15 cellular contexts compared by ENCODE assay signal in genomic region chr15:74664670-74665069, GRCh38. TPM values are rescaled to one million over a fixed set of nuclear protein-coding genes. Genes with fewer than 3 reads are reported as not detected.
A peak's percentile ranks its signal among the peaks of the same experiment; 100 is the strongest.
DNase-seq lines count a peak whose midpoint lies in the region; ATAC-seq and TF ChIP-seq lines count a peak whose summit lies in the region.
"Had no signal": no experiment of that assay in that cellular context is flagged by ENCODE, and none has a peak within 500 bp of the region (broad histone marks: within the 10 kb centered on the region; RNA-seq: fewer than 3 reads in every experiment).

No MANE protein-coding gene starts in this region.

- H3K27me3 Mint-ChIP-seq in CD4-positive, alpha-beta T cell = no peaks in the 10 kb centered on the region
- no peaks in the 10 kb centered on the region for H3K27me3 Mint-ChIP-seq in stimulated activated memory B cell treated with anti-CD40 and anti-IgM and Interleukin-4, amounts not matched to agents 10 μg/mL and 1 μg/mL and 100 μg/mL, for 72 hours
- H3K27me3 Mint-ChIP-seq: activated naive CD4-positive, alpha-beta T cell treated with anti-CD3 and anti-CD28 coated beads, Interleukin-2, amount 50 U/mL, for 24 hours had no signal

- TF ChIP-seq POLR2A in gastroesophageal sphincter (IDR thresholded peaks at IDR 0.05) (no peak), suprapubic skin (IDR thresholded peaks at IDR 0.05) (no peak)

- WGBS in gastroesophageal sphincter (ENCODE audit: low coverage in 1 of 2), 2 donors = 74 to 89% methylated on average over 2 of the region's 2 CpGs
- 85% methylated on average over 2 of the region's 2 CpGs for WGBS in suprapubic skin

- peaks cover 0 to 18% of the 10 kb centered on the region in 2 donors for H3K36me3 ChIP-seq in gastroesophageal sphincter
- peaks cover 19% of the 10 kb centered on the region for H3K36me3 ChIP-seq in suprapubic skin
- H3K36me3 ChIP-seq: brain microvascular endothelial cell had no signal

- H3K27me3 ChIP-seq in CD4-positive, alpha-beta T cell (ENCODE audit: control insufficient read depth, insufficient read depth, low read length) = no peaks in the 10 kb centered on the region
- H3K27me3 ChIP-seq in gastroesophageal sphincter (no peaks in the 10 kb centered on the region), suprapubic skin (no peaks in the 10 kb centered on the region)
- H3K27me3 ChIP-seq: brain microvascular endothelial cell, SJCRH30 had no signal

- no peak for TF ChIP-seq CTCF in CD4-positive, alpha-beta T cell (IDR thresholded peaks at IDR 0.05)
- TF ChIP-seq CTCF in VCaP (conservative IDR thresholded peaks at IDR 0.05) (no peak), gastroesophageal sphincter (IDR thresholded peaks at IDR 0.05) (no peak), suprapubic skin (IDR thresholded peaks at IDR 0.05) (no peak)

- H3K9me3 ChIP-seq in CD4-positive, alpha-beta T cell (ENCODE audit: control insufficient read depth, low read length) = no peaks in the 10 kb centered on the region
- H3K9me3 ChIP-seq in gastroesophageal sphincter (no peaks in the 10 kb centered on the region), suprapubic skin (no peaks in the 10 kb centered on the region)
- H3K9me3 ChIP-seq: HAP-1, SJCRH30 had no signal

- no peak overlapping the region for H3K4me3 ChIP-seq in gastroesophageal sphincter
- no peak overlapping the region for H3K4me3 ChIP-seq in suprapubic skin
- H3K4me3 ChIP-seq: HAP-1, SJCRH30 had no signal

- TF ChIP-seq EP300 in gastroesophageal sphincter (IDR thresholded peaks at IDR 0.05) (no peak), suprapubic skin (IDR thresholded peaks at IDR 0.05) (no peak)

- no peak overlapping the region for H3K27ac ChIP-seq in CD4-positive, alpha-beta T cell (ENCODE audit: low read depth, low read length)
- peak overlapping the region; percentile 82 for H3K27ac ChIP-seq in VCaP
- H3K27ac ChIP-seq in gastroesophageal sphincter = peak overlapping the region in 3 of 4 donors; percentile 49 to 54 (median 49)
- no peak overlapping the region for H3K27ac ChIP-seq in suprapubic skin
- H3K27ac ChIP-seq: brain microvascular endothelial cell, SJCRH30 had no signal

- H3K4me1 ChIP-seq in gastroesophageal sphincter = peaks cover 5 to 32% (median 7%) of the 10 kb centered on the region in 3 donors
- peaks cover 14% of the 10 kb centered on the region for H3K4me1 ChIP-seq in suprapubic skin
- H3K4me1 ChIP-seq: SJCRH30 had no signal

- H3K9me3 Mint-ChIP-seq in CD4-positive, alpha-beta T cell = no peaks in the 10 kb centered on the region
- H3K9me3 Mint-ChIP-seq in stimulated activated memory B cell treated with anti-CD40 and anti-IgM and Interleukin-4, amounts not matched to agents 10 μg/mL and 1 μg/mL and 100 μg/mL, for 72 hours = no peaks in the 10 kb centered on the region
- H3K9me3 Mint-ChIP-seq: activated naive CD4-positive, alpha-beta T cell treated with anti-CD3 and anti-CD28 coated beads, Interleukin-2, amount 50 U/mL, for 24 hours had no signal

- H3K36me3 Mint-ChIP-seq in CD4-positive, alpha-beta T cell (ENCODE audit: low read depth) = peaks cover 26% of the 10 kb centered on the region
- peaks cover 25% of the 10 kb centered on the region for H3K36me3 Mint-ChIP-seq in stimulated activated memory B cell treated with anti-CD40 and anti-IgM and Interleukin-4, amounts not matched to agents 10 μg/mL and 1 μg/mL and 100 μg/mL, for 72 hours
- H3K36me3 Mint-ChIP-seq: activated naive CD4-positive, alpha-beta T cell treated with anti-CD3 and anti-CD28 coated beads, Interleukin-2, amount 50 U/mL, for 24 hours had no signal

- CTCF ChIA-PET in CD4-positive, alpha-beta T cell (lab: Charles Lee) = interaction anchor here (1.2 kb wide), 2 partner anchors 26 to 104 kb away, joined by 3 read pairs; no protein-coding TSS in a partner anchor

- no peak overlapping the region for H3K4me3 Mint-ChIP-seq in CD4-positive, alpha-beta T cell
- H3K4me3 Mint-ChIP-seq in stimulated activated memory B cell treated with anti-CD40 and anti-IgM and Interleukin-4, amounts not matched to agents 10 μg/mL and 1 μg/mL and 100 μg/mL, for 72 hours = no peak overlapping the region
- H3K4me3 Mint-ChIP-seq: activated naive CD4-positive, alpha-beta T cell treated with anti-CD3 and anti-CD28 coated beads, Interleukin-2, amount 50 U/mL, for 24 hours had no signal

- intact Hi-C loops in CD4-positive, alpha-beta T cell (cut with DNase I, micrococcal nuclease) = no loop called here

- no peak for DNase-seq in CD4-positive, alpha-beta T cell
- DNase-seq in GOT3 (lab: John Stamatoyannopoulos, UW) (no peak), NCI-H82 treated with DMSO at 0.1 percent for 48 hours (lab: John Stamatoyannopoulos, UW; ENCODE audit: unreplicated experiment) (no peak), suprapubic skin (ENCODE audit: low spot score in 2 of 2) (no peak)
- DNase-seq: activated CD4-positive, alpha-beta T cell treated with anti-CD3 and anti-CD28 coated beads for 48 hours; SJCRH30; stimulated activated CD4-positive, alpha-beta T cell treated with anti-CD3 and anti-CD28 coated beads, Interleukin-12 subunit alpha, Interleukin-12 subunit beta, amount 100 ng/mL, for 4 hours; stimulated activated naive CD8-positive, alpha-beta T cell treated with anti-CD3 and anti-CD28 coated beads, Interleukin-15, Interleukin-2, amounts not matched to agents 100 U/mL and 50 U/mL, for 24 hours had no signal

- ATAC-seq in CD4-positive, alpha-beta T cell (ENCODE audit: poor library complexity) = no peak
- ATAC-seq in gastroesophageal sphincter (no peak), GM18907 (IDR thresholded peaks at IDR 0.05; ENCODE audit: unreplicated experiment) (no peak)
- no peak for ATAC-seq in stimulated activated memory B cell treated with anti-CD40 and anti-IgM and Interleukin-4, amounts not matched to agents 10 μg/mL and 1 μg/mL and 100 μg/mL, for 72 hours
- ATAC-seq: stimulated activated naive CD8-positive, alpha-beta T cell treated with anti-CD3 and anti-CD28 coated beads, Interleukin-15, Interleukin-2, amounts not matched to agents 100 U/mL and 50 U/mL, for 24 hours had no signal

- H3K27ac Mint-ChIP-seq in CD4-positive, alpha-beta T cell = peak overlapping the region; percentile 49
- H3K27ac Mint-ChIP-seq in stimulated activated memory B cell treated with anti-CD40 and anti-IgM and Interleukin-4, amounts not matched to agents 10 μg/mL and 1 μg/mL and 100 μg/mL, for 72 hours = peak overlapping the region; percentile 53
- H3K27ac Mint-ChIP-seq: activated naive CD4-positive, alpha-beta T cell treated with anti-CD3 and anti-CD28 coated beads, Interleukin-2, amount 50 U/mL, for 24 hours had no signal

- H3K4me1 Mint-ChIP-seq in CD4-positive, alpha-beta T cell (ENCODE audit: low read depth) = peaks cover 21% of the 10 kb centered on the region
- H3K4me1 Mint-ChIP-seq in stimulated activated memory B cell treated with anti-CD40 and anti-IgM and Interleukin-4, amounts not matched to agents 10 μg/mL and 1 μg/mL and 100 μg/mL, for 72 hours = peaks cover 11% of the 10 kb centered on the region

- POLR2A ChIA-PET in CD4-positive, alpha-beta T cell (lab: Charles Lee) = no interaction called here

RNA-seq across cellular contexts. Expression of gene EDC3, which starts 31.2 kb away (rescaled TPM):
- total RNA-seq in CD4-positive, alpha-beta T cell = 10 to 100 TPM; 11.0 to 11.1 TPM
- total RNA-seq in gastroesophageal sphincter (10 to 100 TPM; 13.6 to 31.8 (median 17.2) TPM), suprapubic skin (10 to 100 TPM; 13.0 to 52.4 (median 23.5) TPM)

RNA-seq across cellular contexts. Expression of gene CLK3, which starts 49.0 kb away (rescaled TPM):
- 100 to 1,000 TPM; 275 to 293 TPM for total RNA-seq in CD4-positive, alpha-beta T cell
- 100 to 1,000 TPM in 1 of 4 donors, 10 to 100 TPM in 3; 62.8 to 108 (median 82.5) TPM for total RNA-seq in gastroesophageal sphincter
- 100 to 1,000 TPM in 3 of 4 donors, 10 to 100 TPM in 1; 93.1 to 244 (median 115) TPM for total RNA-seq in suprapubic skin

Comparison
In these comparisons a context has a peak if more than half of its experiments do, and no peak if none do; other contexts are left out.
1. H3K27ac ChIP-seq: peak in VCaP (single experiment) and gastroesophageal sphincter (3 of 4); none in CD4-positive, alpha-beta T cell (single experiment) and suprapubic skin (single experiment).